Comparison of ENCODE assay signal across 18 cellular contexts in the genomic region with DNA sequence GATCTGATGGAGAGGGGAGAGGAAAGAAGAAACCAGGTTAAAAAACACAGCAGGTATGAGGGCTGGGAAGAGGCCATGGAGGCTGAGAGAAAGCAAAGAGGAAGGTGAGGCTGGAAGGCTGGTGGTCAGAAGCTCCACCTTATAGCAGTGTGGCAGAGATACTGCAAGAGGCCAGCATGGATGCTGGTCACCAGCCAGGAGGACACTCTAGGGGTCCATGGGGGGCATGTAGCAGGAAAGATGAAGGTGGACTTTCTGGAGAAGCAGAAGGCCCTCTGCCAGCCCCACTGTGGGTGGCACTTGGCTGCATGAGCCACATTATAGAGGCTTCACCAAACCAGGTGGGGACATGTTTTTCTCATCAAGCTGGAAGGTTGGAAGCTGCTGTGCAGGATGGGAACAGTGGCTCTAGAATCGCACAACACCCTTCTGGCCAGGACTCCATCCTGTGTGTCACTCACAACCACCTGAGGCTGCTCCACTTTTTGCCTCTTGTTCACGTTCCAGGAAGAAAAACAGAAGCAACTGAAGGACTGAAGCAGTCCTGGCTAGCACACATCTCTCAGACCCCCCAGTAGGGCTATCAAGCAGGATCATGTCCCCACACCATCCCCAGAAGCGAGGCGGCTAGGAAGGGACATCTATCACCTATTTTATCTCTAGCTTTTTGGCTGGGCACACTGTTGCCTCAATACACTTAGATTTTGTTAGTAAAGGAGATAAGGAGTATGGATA.
DNase-seq lines count a peak whose midpoint lies in the region; ATAC-seq and TF ChIP-seq lines count a peak whose summit lies in the region.
"Had no signal": no experiment of that assay in that cellular context is flagged by ENCODE, and none has a peak within 500 bp of the region (broad histone marks: within the 10 kb centered on the region; RNA-seq: fewer than 3 reads in every experiment).

No MANE protein-coding gene starts in this region.

- no peaks in the 10 kb centered on the region for H3K27me3 ChIP-seq in lung (ENCODE audit: control insufficient read depth, insufficient read depth)
- no peaks in the 10 kb centered on the region for H3K27me3 ChIP-seq in neuronal stem cell (ENCODE audit: control insufficient read depth in 3 of 3, insufficient read depth in 3 of 3, low read depth in 1 of 3, low read length in 3 of 3)
- no peaks in the 10 kb centered on the region for H3K27me3 ChIP-seq in PC-3 (ENCODE audit: low read length)
- H3K27me3 ChIP-seq: BLaER1 treated with 17β-estradiol and CSF1 and Interleukin-3, amounts not matched to agents 10 nM and 100 nM had no signal

- H3K4me2 ChIP-seq in neuronal stem cell (ENCODE audit: insufficient read depth, low read length, poor library complexity, severe bottlenecking) (no peak overlapping the region), PC-3 (ENCODE audit: low read length) (no peak overlapping the region)
- H3K4me2 ChIP-seq: BLaER1 treated with 17β-estradiol and CSF1 and Interleukin-3, amounts not matched to agents 10 nM and 100 nM had no signal

- BruUV-seq in PC-3 (replicated peaks; lab: Mats Ljungman, UMichigan), result no TSS peak

- no peak overlapping the region for H3K23ac ChIP-seq in neuronal stem cell (ENCODE audit: low read depth, low read length, poor library complexity)

- H3K14ac ChIP-seq in neuronal stem cell (ENCODE audit: low read length), result no peak overlapping the region

- no peaks in the 10 kb centered on the region for H3K9me3 ChIP-seq in lung (ENCODE audit: control insufficient read depth in 2 of 2, insufficient read depth in 1 of 2, low read length in 1 of 2)
- no peaks in the 10 kb centered on the region for H3K9me3 ChIP-seq in neuronal stem cell (replicated peaks in 1 of 2; ENCODE audit: control insufficient read depth in 2 of 2, insufficient read depth in 1 of 2, low read depth in 1 of 2, low read length in 2 of 2)
- H3K9me3 ChIP-seq in PC-3 (ENCODE audit: low read length), result no peaks in the 10 kb centered on the region
- H3K9me3 ChIP-seq: BLaER1 treated with 17β-estradiol and CSF1 and Interleukin-3, amounts not matched to agents 10 nM and 100 nM; HAP-1 had no signal

- H3K36me3 ChIP-seq in lung (ENCODE audit: control insufficient read depth in 2 of 2, insufficient read depth in 2 of 2, low read length in 2 of 2) (no peaks in the 10 kb centered on the region), neuronal stem cell (replicated peaks in 1 of 2; ENCODE audit: control insufficient read depth in 2 of 2, insufficient read depth in 2 of 2, low read length in 2 of 2) (no peaks in the 10 kb centered on the region), PC-3 (ENCODE audit: low read depth, low read length) (no peaks in the 10 kb centered on the region)
- H3K36me3 ChIP-seq: BLaER1 treated with 17β-estradiol and CSF1 and Interleukin-3, amounts not matched to agents 10 nM and 100 nM; HAP-1 had no signal

- DNase-seq in ecto neural progenitor cell (ENCODE audit: low spot score) (peak; percentile 23), lung (ENCODE audit: low spot score) (peak; percentile 17), neuronal stem cell (ENCODE audit: low spot score) (no peak), type B pancreatic cell (ENCODE audit: extremely low spot score, unreplicated experiment) (peak; percentile 31), PC-3 (no peak)
- no peak for DNase-seq in activated CD4-positive, CD25-positive, alpha-beta regulatory T cell treated with anti-CD3 and anti-CD28 coated beads, Interleukin-2, amount 50 U/mL, for 72 hours
- DNase-seq: CD8-positive, alpha-beta T cell; COR-L47; DMS 273 treated with DMSO at 0.1 percent for 48 hours; DMS53; DND-41; EL; IMR-90 had no signal

- H3K27me3 Mint-ChIP-seq in type B pancreatic cell, result peaks cover 11% of the 10 kb centered on the region

- CTCF ChIA-PET in PC-3 (lab: Charles Lee), result no interaction called here

- H4K91ac ChIP-seq in neuronal stem cell (ENCODE audit: low read depth, low read length, poor library complexity), result no peak overlapping the region

- no peak overlapping the region for H4K8ac ChIP-seq in neuronal stem cell (ENCODE audit: low read depth, low read length)

- H3F3A ChIP-seq in PC-3 (ENCODE audit: low read length, unreplicated experiment), result no peaks in the 10 kb centered on the region

- H3K36me3 Mint-ChIP-seq in type B pancreatic cell, result no peaks in the 10 kb centered on the region
- H3K36me3 Mint-ChIP-seq: CD8-positive, alpha-beta T cell had no signal

- H3K4me1 Mint-ChIP-seq in type B pancreatic cell (ENCODE audit: unreplicated experiment), result no peaks in the 10 kb centered on the region
- H3K4me1 Mint-ChIP-seq: B cell had no signal

- no peak overlapping the region for H3K27ac ChIP-seq in lung (ENCODE audit: low read depth in 1 of 2, low read length in 1 of 2)
- H3K27ac ChIP-seq in neuronal stem cell (replicated peaks; ENCODE audit: low read length), result no peak overlapping the region
- no peak overlapping the region for H3K27ac ChIP-seq in PC-3 (ENCODE audit: low read length)
- H3K27ac ChIP-seq: BLaER1 treated with 17β-estradiol and CSF1 and Interleukin-3, amounts not matched to agents 10 nM and 100 nM had no signal

- H3K18ac ChIP-seq in neuronal stem cell (ENCODE audit: low read length), result peak overlapping the region; percentile 41

- no peak overlapping the region for H3K27ac Mint-ChIP-seq in type B pancreatic cell
- H3K27ac Mint-ChIP-seq: B cell; CD8-positive, alpha-beta T cell had no signal

- no peak overlapping the region for H2BK15ac ChIP-seq in neuronal stem cell (ENCODE audit: low read length)

- POLR2A ChIA-PET in PC-3 (lab: Charles Lee; ENCODE audit: unreplicated experiment), result no interaction called here

- H2AFZ ChIP-seq in neuronal stem cell (ENCODE audit: low read length) (no peak overlapping the region), PC-3 (ENCODE audit: low read length) (no peak overlapping the region)

- H3K4me3 ChIP-seq in lung, result no peak overlapping the region
- no peak overlapping the region for H3K4me3 ChIP-seq in neuronal stem cell (ENCODE audit: low read length in 2 of 2)
- no peak overlapping the region for H3K4me3 ChIP-seq in PC-3 (ENCODE audit: low read length)
- H3K4me3 ChIP-seq: BLaER1 treated with 17β-estradiol and CSF1 and Interleukin-3, amounts not matched to agents 10 nM and 100 nM; GM12878; HAP-1 had no signal

- H3K79me2 ChIP-seq in PC-3 (ENCODE audit: low read length), result no peaks in the 10 kb centered on the region

- intact Hi-C loops in PC-3 (cut with micrococcal nuclease), result no loop called here

- H3K4me1 ChIP-seq in lung (ENCODE audit: control insufficient read depth in 2 of 2, insufficient read depth in 2 of 2, low read length in 2 of 2), result no peaks in the 10 kb centered on the region
- H3K4me1 ChIP-seq in neuronal stem cell (ENCODE audit: control insufficient read depth in 2 of 2, insufficient read depth in 1 of 2, low read depth in 1 of 2, low read length in 2 of 2), result no peaks in the 10 kb centered on the region
- H3K4me1 ChIP-seq in PC-3 (ENCODE audit: insufficient read depth, low read length), result no peaks in the 10 kb centered on the region
- H3K4me1 ChIP-seq: HAP-1 had no signal

- no peaks in the 10 kb centered on the region for H4K20me1 ChIP-seq in PC-3 (ENCODE audit: low read length)
- H4K20me1 ChIP-seq: BLaER1 treated with 17β-estradiol and CSF1 and Interleukin-3, amounts not matched to agents 10 nM and 100 nM had no signal

- H3K4me3 Mint-ChIP-seq in type B pancreatic cell, result no peak overlapping the region
- H3K4me3 Mint-ChIP-seq: B cell; CD8-positive, alpha-beta T cell had no signal

- ATAC-seq in lung (ENCODE audit: insufficient read depth, low FRiP score) (no peak), HG03196 (IDR thresholded peaks at IDR 0.05; ENCODE audit: unreplicated experiment) (no peak), PC-3 (no peak)
- ATAC-seq: CD8-positive, alpha-beta T cell; GM12878 had no signal

- H3K79me1 ChIP-seq in neuronal stem cell (ENCODE audit: low read depth, low read length), result no peaks in the 10 kb centered on the region

- H2BK12ac ChIP-seq in neuronal stem cell (ENCODE audit: low read length), result no peak overlapping the region

- H3K9ac ChIP-seq in neuronal stem cell (ENCODE audit: low read depth, low read length, poor library complexity) (no peak overlapping the region), PC-3 (ENCODE audit: low read length) (no peak overlapping the region)
- H3K9ac ChIP-seq: BLaER1 treated with 17β-estradiol and CSF1 and Interleukin-3, amounts not matched to agents 10 nM and 100 nM had no signal

- H2BK120ac ChIP-seq in neuronal stem cell (ENCODE audit: low read depth, low read length), result no peak overlapping the region

- H2BK5ac ChIP-seq in neuronal stem cell (ENCODE audit: low read length), result no peak overlapping the region

- no peak overlapping the region for H3K4ac ChIP-seq in neuronal stem cell (ENCODE audit: low read length)

- no peak overlapping the region for H2AK5ac ChIP-seq in neuronal stem cell (ENCODE audit: low read depth, low read length)

- 78 to 81% methylated on average over 4 of the region's 4 CpGs for WGBS in lung, 2 donors
- no CpG with 5 or more reads among the region's 4 CpGs for WGBS in neuronal stem cell (ENCODE audit: extremely low coverage in 2 of 2, insufficient read length in 2 of 2, insufficient replicate concordance in 1 of 2), 2 donors

- no peaks in the 10 kb centered on the region for H3K9me3 Mint-ChIP-seq in type B pancreatic cell
- H3K9me3 Mint-ChIP-seq: CD8-positive, alpha-beta T cell had no signal

- H3K9me2 ChIP-seq in PC-3 (replicated peaks; ENCODE audit: low read length), result no peaks in the 10 kb centered on the region

- no peak for TF ChIP-seq CTCF in lung (IDR thresholded peaks at IDR 0.05; ENCODE audit: control extremely low read depth, extremely low read depth)
- TF ChIP-seq CTCF in type B pancreatic cell (conservative IDR thresholded peaks at IDR 0.05), result no peak
- TF ChIP-seq CTCF in PC-3 (conservative IDR thresholded peaks at IDR 0.05; ENCODE audit: low read depth, low read length), result no peak

Comparison
In these comparisons a context has a peak if more than half of its experiments do, and no peak if none do; other contexts are left out.
1. DNase-seq: peak in ecto neural progenitor cell (single experiment), lung (single experiment) and type B pancreatic cell (single experiment); none in neuronal stem cell (single experiment), activated CD4-positive, CD25-positive, alpha-beta regulatory T cell treated with anti-CD3 and anti-CD28 coated beads, Interleukin-2, amount 50 U/mL, for 72 hours (single experiment) and PC-3 (single experiment).